Comparison of ENCODE assay signal across 27 cellular contexts in the genomic region with DNA sequence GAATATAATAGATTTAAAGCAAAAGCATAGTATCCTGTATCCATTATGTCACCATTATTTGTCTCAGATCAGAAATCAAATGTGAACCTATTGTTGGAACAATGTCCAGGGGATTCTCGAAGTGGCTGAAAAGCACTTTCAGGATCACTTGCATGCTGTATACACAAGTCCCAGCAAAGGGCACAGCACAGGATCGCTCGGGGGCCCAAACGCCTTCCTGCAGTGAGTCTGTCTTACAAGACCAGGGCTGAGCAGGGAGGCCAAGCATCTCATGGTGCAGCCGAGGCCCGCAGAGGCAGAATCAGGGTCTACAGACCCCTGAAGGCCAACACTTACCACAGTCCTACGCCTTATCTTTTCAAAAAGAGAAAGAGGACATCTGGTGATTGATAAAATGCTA.
DNase-seq lines count a peak whose midpoint lies in the region; ATAC-seq and TF ChIP-seq lines count a peak whose summit lies in the region.
"Had no signal": no experiment of that assay in that cellular context is flagged by ENCODE, and none has a peak within 500 bp of the region (broad histone marks: within the 10 kb centered on the region; RNA-seq: fewer than 3 reads in every experiment).

No MANE protein-coding gene starts in this region.

- H3K4me1 Mint-ChIP-seq in brain = peaks cover 83% of the 10 kb centered on the region
- peaks cover 0 to 5% of the 10 kb centered on the region in 2 donors for H3K4me1 Mint-ChIP-seq in natural killer cell

- H3K27ac Mint-ChIP-seq in brain (peak overlapping the region in 4 of 5 experiments; percentile 39 to 86 (median 80)), natural killer cell (no peak overlapping the region)
- H3K27ac Mint-ChIP-seq: activated naive CD4-positive, alpha-beta T cell treated with anti-CD3 and anti-CD28 coated beads for 36 hours; activated T-cell treated with anti-CD3 and anti-CD28 coated beads, Interleukin-2, amount 50 U/mL, for 72 hours; H9; T-cell had no signal

- DNase-seq in psoas muscle = no peak
- no peak for DNase-seq in natural killer cell
- DNase-seq in activated naive CD4-positive, alpha-beta T cell (lab: John Stamatoyannopoulos, UW) = no peak
- DNase-seq in OCI-M1 (lab: John Stamatoyannopoulos, UW) = no peak
- DNase-seq: activated CD4-positive, alpha-beta T cell treated with anti-CD3 and anti-CD28 coated beads, Interleukin-2, amount 50 U/mL, for 4 hours; activated naive CD4-positive, alpha-beta T cell treated with anti-CD3 and anti-CD28 coated beads for 36 hours; activated T-cell treated with anti-CD3 and anti-CD28 coated beads, Interleukin-2, amount 50 U/mL, for 72 hours; adrenal gland; C1 segment of cervical spinal cord; colonic mucosa; DMS79; foreskin melanocyte; H9; IMR-90; NCI-H1092 treated with DMSO at 0.1 percent for 48 hours; NCI-H187 treated with DMSO at 0.1 percent for 48 hours; NCI-H526; NK-92 treated with Interleukin-12 subunit alpha and Interleukin-12 subunit beta, amount 100 ng/mL, for 24 hours; PC-9; SIG-M5; T-cell had no signal

- H3K36me3 Mint-ChIP-seq in brain = no peaks in the 10 kb centered on the region
- H3K36me3 Mint-ChIP-seq in natural killer cell = no peaks in the 10 kb centered on the region
- H3K36me3 Mint-ChIP-seq: T-cell had no signal

- H3K9me3 Mint-ChIP-seq in brain = no peaks in the 10 kb centered on the region
- H3K9me3 Mint-ChIP-seq in natural killer cell = no peaks in the 10 kb centered on the region
- H3K9me3 Mint-ChIP-seq: activated naive CD4-positive, alpha-beta T cell treated with anti-CD3 and anti-CD28 coated beads for 36 hours; activated T-cell treated with anti-CD3 and anti-CD28 coated beads, Interleukin-2, amount 50 U/mL, for 72 hours; T-cell had no signal

- H3K36me3 ChIP-seq in HUES48 (ENCODE audit: control insufficient read depth, insufficient read depth, low read length) (no peaks in the 10 kb centered on the region), mesodermal cell (ENCODE audit: control insufficient read depth, insufficient read depth, low read length) (no peaks in the 10 kb centered on the region), psoas muscle (ENCODE audit: insufficient read depth in 1 of 2, low read depth in 1 of 2) (no peaks in the 10 kb centered on the region)
- H3K36me3 ChIP-seq: adrenal gland, colonic mucosa, esophagus muscularis mucosa, left lung had no signal

- H3K27me3 ChIP-seq in HUES48 (ENCODE audit: control insufficient read depth, insufficient read depth, low read length) (peaks cover 3% of the 10 kb centered on the region; the same call in 1 of the 2 replicates), psoas muscle (ENCODE audit: insufficient read depth in 3 of 3, low read length in 2 of 3) (no peaks in the 10 kb centered on the region)
- H3K27me3 ChIP-seq: adrenal gland, colonic mucosa, esophagus muscularis mucosa, left lung had no signal

- 77 to 97% methylated on average over 4 to 6 of the region's 7 CpGs for WGBS in mesodermal cell (ENCODE audit: insufficient coverage in 2 of 2), 2 experiments
- 84 to 97% (median 88%) methylated on average over 7 of the region's 7 CpGs for WGBS in psoas muscle, 3 donors

- H3K27me3 Mint-ChIP-seq in brain (no peaks in the 10 kb centered on the region), natural killer cell (ENCODE audit: low read depth in 2 of 2) (peaks cover 0 to 9% of the 10 kb centered on the region in 2 donors)

- H3K4me1 ChIP-seq in HUES48 (ENCODE audit: control insufficient read depth, insufficient read depth, low read length) = peaks cover 37% of the 10 kb centered on the region
- H3K4me1 ChIP-seq in mesodermal cell (ENCODE audit: control insufficient read depth, insufficient read depth, low read length, poor library complexity, severe bottlenecking) = peaks cover 36% of the 10 kb centered on the region
- peaks cover 16% of the 10 kb centered on the region for H3K4me1 ChIP-seq in psoas muscle

- intact Hi-C loops in psoas muscle (cut with DNase I) = loop anchor here (5.0 kb wide), 3 partner anchors 42 to 93 kb away; partner anchors contain the start of gene TNS3 (in 1 of the 2)
- intact Hi-C loops in natural killer cell (cut with micrococcal nuclease) = no loop called here

- no peak overlapping the region for H3K9ac ChIP-seq in HUES48 (ENCODE audit: low read depth, low read length)

- H3K27ac ChIP-seq in HUES48 (ENCODE audit: low read depth, low read length) = peak overlapping the region; percentile 69
- H3K27ac ChIP-seq in mesodermal cell (ENCODE audit: low read depth, low read length, severe bottlenecking) = peak overlapping the region; percentile 91
- peak overlapping the region; percentile 21 for H3K27ac ChIP-seq in psoas muscle
- H3K27ac ChIP-seq: colonic mucosa, esophagus muscularis mucosa, left lung, PC-9 had no signal

- no peak for ATAC-seq in psoas muscle
- no peak for ATAC-seq in natural killer cell
- no peak for ATAC-seq in GM21515 (IDR thresholded peaks at IDR 0.05; ENCODE audit: unreplicated experiment)
- ATAC-seq: activated T-cell treated with anti-CD3 and anti-CD28 coated beads, Interleukin-2, amount 50 U/mL, for 72 hours; left lung; T-cell had no signal

- no peak overlapping the region for H3K4me3 ChIP-seq in HUES48 (ENCODE audit: low read depth, low read length)
- H3K4me3 ChIP-seq in mesodermal cell (ENCODE audit: extremely low read depth, insufficient read depth, low read length, poor library complexity, severe bottlenecking) = no peak overlapping the region
- no peak overlapping the region for H3K4me3 ChIP-seq in psoas muscle
- H3K4me3 ChIP-seq: adrenal gland, colonic mucosa, esophagus muscularis mucosa, left lung, PC-9 had no signal

- H3K4me3 Mint-ChIP-seq in brain (no peak overlapping the region), natural killer cell (no peak overlapping the region)
- H3K4me3 Mint-ChIP-seq: activated naive CD4-positive, alpha-beta T cell treated with anti-CD3 and anti-CD28 coated beads for 36 hours; activated T-cell treated with anti-CD3 and anti-CD28 coated beads, Interleukin-2, amount 50 U/mL, for 72 hours; H9; T-cell had no signal

- H3K9me3 ChIP-seq in HUES48 (ENCODE audit: control insufficient read depth, insufficient read depth, low read length) (no peaks in the 10 kb centered on the region), mesodermal cell (ENCODE audit: control insufficient read depth, low read length) (no peaks in the 10 kb centered on the region), psoas muscle (no peaks in the 10 kb centered on the region)
- H3K9me3 ChIP-seq: adrenal gland, colonic mucosa, esophagus muscularis mucosa, left lung had no signal

- TF ChIP-seq CTCF in brain (conservative IDR thresholded peaks at IDR 0.05) (no peak), psoas muscle (IDR thresholded peaks at IDR 0.05) (no peak), natural killer cell (IDR thresholded peaks at IDR 0.05) (no peak)

Comparison
In these comparisons a context has a peak if more than half of its experiments do, and no peak if none do; other contexts are left out.
1. H3K27ac ChIP-seq: peak in every context shown above with its lines; median percentile 91 in mesodermal cell; 69 in HUES48; 21 in psoas muscle.
2. H3K27ac Mint-ChIP-seq: peak in brain (4 of 5); none in natural killer cell (0 of 2).